ENCODE assay signal across 17 cellular contexts in genomic region chr5:16712178-16712577, GRCh38.
DNase-seq lines count a peak whose midpoint lies in the region; ATAC-seq, FAIRE-seq and TF ChIP-seq lines count a peak whose summit lies in the region.
"Had no signal": no experiment of that assay in that cellular context is flagged by ENCODE, and none has a peak within 500 bp of the region (broad histone marks: within the 10 kb centered on the region; RNA-seq: fewer than 3 reads in every experiment).

No MANE protein-coding gene starts in this region.

- no peak for ATAC-seq in lower lobe of right lung
- no peak for ATAC-seq in pancreas
- ATAC-seq: activated CD4-positive, alpha-beta T cell treated with anti-CD3 and anti-CD28 coated beads for 36 hours; activated naive CD8-positive, alpha-beta T cell treated with anti-CD3 and anti-CD28 coated beads, Interleukin-2, amount 50 U/mL, for 24 hours; stimulated activated memory B cell treated with anti-CD40 and anti-IgM and Interleukin-4, amounts not matched to agents 10 μg/mL and 1 μg/mL and 100 μg/mL, for 72 hours had no signal

- no peak for FAIRE-seq in pancreas (lab: Jason Lieb, UNC)

- DNase-seq in GM23248, result no peak
- DNase-seq in NCI-H2081 (lab: John Stamatoyannopoulos, UW), result peak; percentile 87 to 96
- peak; percentile 66 for DNase-seq in dermis blood vessel endothelial cell
- no peak for DNase-seq in lower lobe of right lung
- no peak for DNase-seq in cardiac septum (ENCODE audit: low spot score)
- no peak for DNase-seq in pancreas
- DNase-seq in MV-4-11 (lab: John Stamatoyannopoulos, UW), result no peak
- DNase-seq: activated CD4-positive, alpha-beta T cell treated with anti-CD3 and anti-CD28 coated beads for 36 hours; activated naive CD8-positive, alpha-beta T cell treated with anti-CD3 and anti-CD28 coated beads, Interleukin-2, amount 50 U/mL, for 24 hours; CD4-positive, alpha-beta T cell; NK-92 treated with Interleukin-12 subunit alpha and Interleukin-12 subunit beta, amount 100 ng/mL, for 24 hours; Peyer's patch; tibial artery had no signal

- H3K9me3 ChIP-seq in GM23248 (ENCODE audit: low read depth) (no peaks in the 10 kb centered on the region), lower lobe of right lung (no peaks in the 10 kb centered on the region), pancreas (no peaks in the 10 kb centered on the region)
- H3K9me3 ChIP-seq: breast epithelium, esophagus muscularis mucosa, Peyer's patch, tibial artery had no signal

- no peak overlapping the region for H3K4me3 Mint-ChIP-seq in nephron
- H3K4me3 Mint-ChIP-seq: activated CD4-positive, alpha-beta T cell treated with anti-CD3 and anti-CD28 coated beads for 36 hours; activated naive CD8-positive, alpha-beta T cell treated with anti-CD3 and anti-CD28 coated beads, Interleukin-2, amount 50 U/mL, for 24 hours; CD4-positive, alpha-beta T cell; stimulated activated memory B cell treated with anti-CD40 and anti-IgM and Interleukin-4, amounts not matched to agents 10 μg/mL and 1 μg/mL and 100 μg/mL, for 72 hours had no signal

- intact Hi-C loops in lower lobe of right lung (cut with DNase I), result no loop called here
- intact Hi-C loops in cardiac septum (cut with DNase I), result no loop called here
- intact Hi-C loops in pancreas (cut with DNase I), result no loop called here

- H3K27me3 Mint-ChIP-seq in nephron (ENCODE audit: low read depth), result peaks cover 3% of the 10 kb centered on the region

- H3K9ac ChIP-seq in GM23248, result peak overlapping the region; percentile 66; the same call in 1 of the 2 replicates

- TF ChIP-seq CTCF in nephron (IDR thresholded peaks at IDR 0.05; ENCODE audit: unreplicated experiment in 3 of 3) (no peak), lower lobe of right lung (IDR thresholded peaks at IDR 0.05) (no peak), pancreas (IDR thresholded peaks at IDR 0.05) (no peak)

- H3K79me2 ChIP-seq in GM23248 (ENCODE audit: insufficient read depth), result peaks cover 70% of the 10 kb centered on the region

- H3K4me1 Mint-ChIP-seq in nephron, result peaks cover 33% of the 10 kb centered on the region
- H3K4me1 Mint-ChIP-seq: activated CD4-positive, alpha-beta T cell treated with anti-CD3 and anti-CD28 coated beads for 36 hours; activated naive CD8-positive, alpha-beta T cell treated with anti-CD3 and anti-CD28 coated beads, Interleukin-2, amount 50 U/mL, for 24 hours; stimulated activated memory B cell treated with anti-CD40 and anti-IgM and Interleukin-4, amounts not matched to agents 10 μg/mL and 1 μg/mL and 100 μg/mL, for 72 hours had no signal

- H4K20me1 ChIP-seq in GM23248 (ENCODE audit: insufficient read depth), result no peaks in the 10 kb centered on the region

- 30 to 41% methylated on average over 1 of the region's 1 CpG for WGBS in GM23248 (ENCODE audit: low coverage in 1 of 2, low lambda C conversion rate in 2 of 2, missing lambda C conversion rate in 2 of 2), 2 experiments
- WGBS in pancreas, 2 donors, result 51 to 68% methylated on average over 1 of the region's 1 CpG

- H3K27ac ChIP-seq in GM23248 (no peak overlapping the region), lower lobe of right lung (no peak overlapping the region), pancreas (no peak overlapping the region)
- H3K27ac ChIP-seq: Peyer's patch, tibial artery had no signal

- H3K4me3 ChIP-seq in GM23248 (no peak overlapping the region), lower lobe of right lung (no peak overlapping the region), pancreas (no peak overlapping the region)
- H3K4me3 ChIP-seq: breast epithelium, esophagus muscularis mucosa, Peyer's patch, tibial artery had no signal

- H3F3A ChIP-seq in GM23248 (ENCODE audit: insufficient read depth), result peaks cover 30% of the 10 kb centered on the region

- no peaks in the 10 kb centered on the region for H3K9me2 ChIP-seq in GM23248 (ENCODE audit: insufficient read depth)

- peaks cover 14% of the 10 kb centered on the region for H3K4me1 ChIP-seq in GM23248 (ENCODE audit: insufficient read depth)
- H3K4me1 ChIP-seq in lower lobe of right lung, result no peaks in the 10 kb centered on the region
- H3K4me1 ChIP-seq in pancreas, result peaks cover 0 to 14% (median 5%) of the 10 kb centered on the region in 3 donors

- peaks cover 42% of the 10 kb centered on the region for H3K36me3 Mint-ChIP-seq in nephron (ENCODE audit: low read depth)
- H3K36me3 Mint-ChIP-seq: stimulated activated memory B cell treated with anti-CD40 and anti-IgM and Interleukin-4, amounts not matched to agents 10 μg/mL and 1 μg/mL and 100 μg/mL, for 72 hours had no signal

- H3K36me3 ChIP-seq in GM23248 (ENCODE audit: low read depth), result peaks cover 8% of the 10 kb centered on the region; the same call in 1 of the 2 replicates
- H3K36me3 ChIP-seq in lower lobe of right lung, result peaks cover 39% of the 10 kb centered on the region
- peaks cover 0 to 37% (median 8%) of the 10 kb centered on the region in 3 donors for H3K36me3 ChIP-seq in pancreas
- H3K36me3 ChIP-seq: breast epithelium had no signal

- H3K4me2 ChIP-seq in GM23248 (ENCODE audit: unreplicated experiment), result no peak overlapping the region

- H3K27ac Mint-ChIP-seq in nephron, result peak overlapping the region in 2 of 3 experiments; percentile 78 to 93
- H3K27ac Mint-ChIP-seq: activated CD4-positive, alpha-beta T cell treated with anti-CD3 and anti-CD28 coated beads for 36 hours; activated naive CD8-positive, alpha-beta T cell treated with anti-CD3 and anti-CD28 coated beads, Interleukin-2, amount 50 U/mL, for 24 hours; CD4-positive, alpha-beta T cell; stimulated activated memory B cell treated with anti-CD40 and anti-IgM and Interleukin-4, amounts not matched to agents 10 μg/mL and 1 μg/mL and 100 μg/mL, for 72 hours had no signal

- no peak overlapping the region for H2AFZ ChIP-seq in GM23248

- H3K27me3 ChIP-seq in GM23248 (replicated peaks; ENCODE audit: insufficient read depth) (no peaks in the 10 kb centered on the region), lower lobe of right lung (ENCODE audit: low read depth) (no peaks in the 10 kb centered on the region), pancreas (no peaks in the 10 kb centered on the region)
- H3K27me3 ChIP-seq: breast epithelium, esophagus muscularis mucosa, Peyer's patch, tibial artery had no signal

- in situ Hi-C loops in GM23248 (cut with MboI), result no loop called here

- no peaks in the 10 kb centered on the region for H3K9me3 Mint-ChIP-seq in nephron
- H3K9me3 Mint-ChIP-seq: activated naive CD8-positive, alpha-beta T cell treated with anti-CD3 and anti-CD28 coated beads, Interleukin-2, amount 50 U/mL, for 24 hours; CD4-positive, alpha-beta T cell; stimulated activated memory B cell treated with anti-CD40 and anti-IgM and Interleukin-4, amounts not matched to agents 10 μg/mL and 1 μg/mL and 100 μg/mL, for 72 hours had no signal

Comparison
In these comparisons a context has a peak if more than half of its experiments do, and no peak if none do; other contexts are left out.
1. DNase-seq: peak in NCI-H2081 (2 of 2) and dermis blood vessel endothelial cell (single experiment); none in GM23248 (single experiment), lower lobe of right lung (single experiment), cardiac septum (single experiment), pancreas (0 of 6) and MV-4-11 (single experiment).